Comparison of ENCODE assay signal across 8 cellular contexts in the genomic region with DNA sequence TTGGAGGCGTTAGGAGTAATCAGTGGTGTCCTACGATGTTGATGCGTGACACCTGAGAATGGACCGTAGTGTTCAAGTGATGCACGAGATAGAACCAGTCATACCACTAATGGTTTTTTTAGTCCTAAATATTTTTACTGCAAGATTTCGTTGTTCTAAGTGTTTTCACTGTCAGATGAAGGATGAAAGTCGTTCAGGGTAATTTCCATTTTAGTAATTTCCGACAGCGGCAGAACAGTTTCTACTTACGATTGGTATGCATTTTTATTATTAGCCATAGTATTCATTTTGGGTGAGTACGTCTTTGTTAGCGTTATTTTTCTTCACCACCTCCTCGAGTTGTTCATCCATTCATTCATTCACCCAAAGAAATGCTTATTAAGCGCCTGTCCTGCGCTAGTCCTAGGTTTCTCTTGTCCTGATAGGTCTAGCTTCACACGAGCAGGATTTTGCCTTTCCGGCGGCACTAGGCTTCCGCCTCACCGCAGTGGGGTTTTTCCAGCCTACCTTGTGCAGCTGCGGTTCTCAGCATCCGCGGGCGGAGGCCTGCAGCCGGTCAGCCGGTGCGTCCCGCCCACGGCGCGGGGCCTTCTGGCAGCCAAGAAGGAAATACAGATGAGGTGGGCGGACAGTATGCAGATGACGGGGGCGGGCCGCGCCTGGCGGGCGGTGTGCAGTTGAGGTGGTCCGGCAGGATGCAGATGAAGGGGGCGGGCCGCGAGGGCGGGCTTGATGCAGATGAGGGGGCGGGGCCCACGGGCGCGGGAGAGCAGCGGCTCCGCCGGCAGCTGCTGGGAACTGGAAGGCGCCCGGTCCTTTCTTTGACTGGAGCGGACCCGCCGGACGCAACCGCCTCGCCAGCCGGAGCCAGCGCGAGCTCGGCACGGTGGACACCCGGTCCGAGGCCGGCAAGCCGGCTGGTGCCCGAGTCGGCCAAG.
DNase-seq lines count a peak whose midpoint lies in the region; ATAC-seq and TF ChIP-seq lines count a peak whose summit lies in the region.

No MANE protein-coding gene starts in this region.

- H3K36me3 ChIP-seq in lower lobe of right lung = no peaks in the 10 kb centered on the region

- H3K4me3 ChIP-seq in lower lobe of right lung = peak overlapping the region; percentile 71

- no peak for TF ChIP-seq CTCF in CD14-positive monocyte (IDR thresholded peaks at IDR 0.05)
- no peak for TF ChIP-seq CTCF in lower lobe of right lung (IDR thresholded peaks at IDR 0.05)

- peak overlapping the region in 4 of 7 donors; percentile 16 to 69 (median 46) for H3K27ac Mint-ChIP-seq in CD14-positive monocyte
- peak overlapping the region; percentile 59 for H3K27ac Mint-ChIP-seq in activated CD8-positive, alpha-beta T cell treated with anti-CD3 and anti-CD28 coated beads, Interleukin-2, amount 10 ng/mL, durations not matched to agents 7 days and 5 days

- peaks cover 5% of the 10 kb centered on the region for H3K4me1 Mint-ChIP-seq in CD14-positive monocyte
- peaks cover 4% of the 10 kb centered on the region for H3K4me1 Mint-ChIP-seq in activated CD8-positive, alpha-beta T cell treated with anti-CD3 and anti-CD28 coated beads, Interleukin-2, amount 10 ng/mL, durations not matched to agents 7 days and 5 days (ENCODE audit: low read depth)

- intact Hi-C loops in CD14-positive monocyte (cut with micrococcal nuclease) (loop anchor here in 1 of 2 donors (5.0 kb wide), 1 partner anchor 1397 kb away; no protein-coding TSS in a partner anchor), lower lobe of right lung (cut with DNase I) (no loop called here)

- H3K27me3 Mint-ChIP-seq in CD14-positive monocyte (ENCODE audit: low read depth in 3 of 3) = peaks cover 4 to 7% (median 6%) of the 10 kb centered on the region in 3 donors
- H3K27me3 Mint-ChIP-seq in activated CD8-positive, alpha-beta T cell treated with anti-CD3 and anti-CD28 coated beads, Interleukin-2, amount 10 ng/mL, durations not matched to agents 7 days and 5 days (ENCODE audit: low read depth) = peaks cover 18% of the 10 kb centered on the region

- POLR2A ChIA-PET in activated CD8-positive, alpha-beta T cell treated with anti-CD3 and anti-CD28 coated beads, Interleukin-2, amount 10 ng/mL, durations not matched to agents 7 days and 5 days (lab: Charles Lee) = interaction anchor here (0.7 kb wide), 1 partner anchor 50 kb away, joined by 3 read pairs; no protein-coding TSS in a partner anchor

- H3K27ac ChIP-seq in lower lobe of right lung = peak overlapping the region; percentile 73

- H3K4me3 Mint-ChIP-seq in CD14-positive monocyte = no peak overlapping the region
- H3K4me3 Mint-ChIP-seq in activated CD8-positive, alpha-beta T cell treated with anti-CD3 and anti-CD28 coated beads, Interleukin-2, amount 10 ng/mL, durations not matched to agents 7 days and 5 days = no peak overlapping the region

- ATAC-seq in GM19372 (IDR thresholded peaks at IDR 0.05; ENCODE audit: low read depth, unreplicated experiment) (peak; percentile 90), HG03520 (IDR thresholded peaks at IDR 0.05; ENCODE audit: unreplicated experiment) (peak; percentile 89), lower lobe of right lung (peak; percentile 99 to 100)
- ATAC-seq in activated CD8-positive, alpha-beta T cell treated with anti-CD3 and anti-CD28 coated beads, Interleukin-2, amount 10 ng/mL, durations not matched to agents 7 days and 5 days = peak; percentile 99

- peaks cover 0 to 3% (median 0%) of the 10 kb centered on the region in 7 donors for H3K9me3 Mint-ChIP-seq in CD14-positive monocyte
- no peaks in the 10 kb centered on the region for H3K9me3 Mint-ChIP-seq in activated CD8-positive, alpha-beta T cell treated with anti-CD3 and anti-CD28 coated beads, Interleukin-2, amount 10 ng/mL, durations not matched to agents 7 days and 5 days (ENCODE audit: insufficient read depth)

- peaks cover 27 to 40% of the 10 kb centered on the region in 2 donors for H3K36me3 Mint-ChIP-seq in CD14-positive monocyte
- H3K36me3 Mint-ChIP-seq in activated CD8-positive, alpha-beta T cell treated with anti-CD3 and anti-CD28 coated beads, Interleukin-2, amount 10 ng/mL, durations not matched to agents 7 days and 5 days (ENCODE audit: low read depth) = no peaks in the 10 kb centered on the region

- H3K9me3 ChIP-seq in lower lobe of right lung = no peaks in the 10 kb centered on the region

- CTCF ChIA-PET in activated CD8-positive, alpha-beta T cell treated with anti-CD3 and anti-CD28 coated beads, Interleukin-2, amount 10 ng/mL, durations not matched to agents 7 days and 5 days (lab: Charles Lee) = no interaction called here

- H3K27me3 ChIP-seq in lower lobe of right lung (ENCODE audit: low read depth) = no peaks in the 10 kb centered on the region

- peaks cover 12% of the 10 kb centered on the region for H3K4me1 ChIP-seq in lower lobe of right lung

- DNase-seq in CD14-positive monocyte (ENCODE audit: low spot score) = peak; percentile 89
- peak; percentile 81 for DNase-seq in NCI-H774 (lab: John Stamatoyannopoulos, UW)
- peak; percentile 98 for DNase-seq in activated CD8-positive, alpha-beta T cell treated with anti-CD3 and anti-CD28 coated beads, Interleukin-2, amount 10 ng/mL, durations not matched to agents 7 days and 5 days
- DNase-seq in effector CD4-positive, alpha-beta T cell = peak; percentile 91
- DNase-seq in lower lobe of right lung = peak; percentile 99
- peak; percentile 86 to 93 for DNase-seq in stimulated activated CD4-positive, alpha-beta T cell treated with anti-CD3 and anti-CD28 coated beads, Interleukin-4, amount 100 ng/mL, for 48 hours (ENCODE audit: low read depth in 2 of 2)

Comparison
In these comparisons a context has a peak if more than half of its experiments do, and no peak if none do; other contexts are left out.
1. Peak in every context shown above with its lines: DNase-seq, ATAC-seq, H3K4me3 ChIP-seq and H3K27ac ChIP-seq.